Comparison of ENCODE assay signal across 25 cellular contexts in the genomic region with DNA sequence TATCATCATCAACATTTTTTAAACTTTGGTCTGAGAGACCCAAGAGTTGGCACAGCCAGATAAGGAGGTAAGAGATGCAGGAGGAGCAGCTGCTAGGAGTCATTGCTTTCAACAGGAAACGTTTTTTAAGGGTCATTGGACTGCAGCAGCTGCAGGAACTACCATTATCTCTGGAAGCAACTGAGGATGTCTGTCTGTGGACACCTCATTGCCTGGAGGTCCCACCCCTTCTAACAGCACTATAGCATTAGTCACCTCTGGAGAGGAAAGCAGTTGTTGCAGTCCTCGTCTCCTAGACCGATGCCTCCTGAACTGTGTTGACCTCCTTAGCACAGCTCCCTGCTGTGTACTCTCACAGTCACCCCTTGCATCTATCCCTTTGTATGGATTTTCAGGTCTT. TPM values are rescaled to one million over a fixed set of nuclear protein-coding genes. Genes with fewer than 3 reads are reported as not detected.
"Had no signal": no experiment of that assay in that cellular context is flagged by ENCODE, and none has a peak within 500 bp of the region (broad histone marks: within the 10 kb centered on the region; RNA-seq: fewer than 3 reads in every experiment).

No MANE protein-coding gene starts in this region.

- H3K9ac ChIP-seq: SK-N-SH had no signal

- H3K9me3 ChIP-seq: SK-N-SH had no signal

- DNase-seq: activated CD4-positive, alpha-beta T cell treated with anti-CD3 and anti-CD28 coated beads for 4 hours; activated CD8-positive, alpha-beta memory T cell treated with anti-CD3 and anti-CD28 coated beads, Interleukin-2, amount 50 U/mL, for 48 hours; activated CD8-positive, alpha-beta T cell treated with anti-CD3 and anti-CD28 coated beads, Interleukin-2, amount 10 ng/mL, durations not matched to agents 7 days and 5 days; activated naive CD4-positive, alpha-beta T cell treated with anti-CD3 and anti-CD28 coated beads, Interleukin-2, amount 50 U/mL, for 16 hours; activated T-cell treated with anti-CD3 and anti-CD28 coated beads, Interleukin-2, amount 50 U/mL, for 1 hour; aorta; central memory CD4-positive, alpha-beta T cell; Karpas-422; NCI-H1048; NCI-H1417; NCI-H1930; NCI-H2171; NCI-H226; NCI-H526; PC-9; RPMI8226; SK-N-SH; SW 1271 had no signal

- FAIRE-seq: bronchial epithelial cell, K562 had no signal

- H2AFZ ChIP-seq: PC-9 had no signal

- H3K27ac ChIP-seq: PC-9 had no signal

- ATAC-seq: activated CD4-positive, CD25-positive, alpha-beta regulatory T cell treated with anti-CD3 and anti-CD28 coated beads, Interleukin-2, amount 50 U/mL, for 24 hours; activated CD8-positive, alpha-beta T cell treated with anti-CD3 and anti-CD28 coated beads, Interleukin-2, amount 10 ng/mL, durations not matched to agents 7 days and 5 days; K562; Right ventricle myocardium inferior had no signal

- H3K4me2 ChIP-seq: PC-9, SK-N-SH had no signal

- H3K4me3 ChIP-seq: K562, PC-9 had no signal

RNA-seq across cellular contexts. Expression of gene FSHR, which starts 21.5 kb away (rescaled TPM):
- total RNA-seq: activated CD8-positive, alpha-beta T cell treated with anti-CD3 and anti-CD28 coated beads, Interleukin-2, amount 10 ng/mL, durations not matched to agents 7 days and 5 days; aorta; bronchial epithelial cell; chondrocyte; K562; NCI-H460; PC-9; T-helper 1 cell treated with Interleukin-12 subunit alpha and Interleukin-12 subunit beta and Interleukin-4 antibody, amounts not matched to agents 30 ng/mL and 1 ng/mL, for 36 hours had no signal
- polyA plus RNA-seq: aorta, K562, SK-N-SH had no signal
